1 cellular context compared by ENCODE assay signal in the genomic region with DNA sequence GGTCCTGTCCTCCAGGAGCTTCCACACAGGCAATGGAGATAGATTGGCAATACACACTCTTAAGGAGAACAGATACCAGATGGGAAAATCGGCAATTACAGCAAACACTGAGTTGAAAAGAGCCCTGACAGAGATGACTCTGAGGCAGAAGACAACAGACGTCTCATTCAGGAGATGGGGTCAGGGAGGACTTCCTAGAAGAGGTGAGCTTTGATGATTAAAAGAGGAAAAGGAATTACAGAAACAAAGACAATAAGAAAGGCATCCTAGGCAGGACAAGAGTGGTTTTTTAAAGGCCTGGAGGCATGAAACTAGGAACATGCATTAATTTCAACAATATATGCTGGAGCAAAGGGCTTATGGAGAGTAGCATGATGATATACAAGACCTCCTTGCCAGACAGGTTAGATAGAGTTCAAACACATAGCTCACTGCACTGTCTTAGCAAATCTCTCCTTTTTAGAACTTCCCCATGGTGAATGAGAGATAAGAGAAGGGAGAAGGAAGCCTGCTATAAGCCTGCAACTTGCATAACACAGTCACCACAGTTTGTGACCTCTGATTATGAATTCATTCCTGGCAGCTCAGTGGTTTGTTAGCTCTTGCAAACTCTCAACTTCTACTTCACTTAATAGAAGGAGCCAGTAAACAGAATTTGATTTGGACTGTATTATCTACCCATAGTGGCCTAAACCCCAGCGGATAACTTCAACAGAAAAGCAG.
A peak's percentile ranks its signal among the peaks of the same experiment; 100 is the strongest.
TF ChIP-seq lines count a peak whose summit lies in the region.

No MANE protein-coding gene starts in this region.

TF ChIP-seq in K562, 482 proteins besides CTCF, POLR2A, EP300 and RAD21 (continued from another document):
- TF ChIP-seq RNF2 (IDR thresholded peaks at IDR 0.05) (peak; percentile 75; the same call in 1 of the 2 replicates), HDAC2 (IDR thresholded peaks at IDR 0.05) (0 out of 2 replicates have a peak, but pooled peaks have one; percentile 28), CREM (IDR thresholded peaks at IDR 0.05; ENCODE audit: low read depth) (peak; percentile 39; the same call in 1 of the 2 replicates), LEF1 (IDR thresholded peaks at IDR 0.05) (no peak), GATAD2B (IDR thresholded peaks at IDR 0.05; ENCODE audit: borderline replicate concordance) (0 out of 2 replicates have a peak, but pooled peaks have one; percentile 27), CEBPG (CRISPR knock-in tag; IDR thresholded peaks at IDR 0.05) (peak; percentile 63), CEBPG (tag; conservative IDR thresholded peaks at IDR 0.05 in 1 of 2, IDR thresholded peaks at IDR 0.05 in 1 of 2) (peak; percentile 53 to 78), TAF9B (IDR thresholded peaks at IDR 0.05; ENCODE audit: partially characterized antibody) (no peak), CBX3 (IDR thresholded peaks at IDR 0.05; ENCODE audit: borderline replicate concordance in 1 of 2, low read length in 2 of 2) (peak in 1 of 2 experiments; percentile 31; a peak in 1 of 3 replicates), ZNF311 (CRISPR knock-in tag; IDR thresholded peaks at IDR 0.05) (no peak), ZNF217 (CRISPR knock-in tag; IDR thresholded peaks at IDR 0.05) (no peak), CCNT2 (IDR thresholded peaks at IDR 0.05; ENCODE audit: borderline replicate concordance, extremely low read depth, insufficient read length, low read depth, low read length) (peak; percentile 51)
- TF ChIP-seq, protein P1, sequence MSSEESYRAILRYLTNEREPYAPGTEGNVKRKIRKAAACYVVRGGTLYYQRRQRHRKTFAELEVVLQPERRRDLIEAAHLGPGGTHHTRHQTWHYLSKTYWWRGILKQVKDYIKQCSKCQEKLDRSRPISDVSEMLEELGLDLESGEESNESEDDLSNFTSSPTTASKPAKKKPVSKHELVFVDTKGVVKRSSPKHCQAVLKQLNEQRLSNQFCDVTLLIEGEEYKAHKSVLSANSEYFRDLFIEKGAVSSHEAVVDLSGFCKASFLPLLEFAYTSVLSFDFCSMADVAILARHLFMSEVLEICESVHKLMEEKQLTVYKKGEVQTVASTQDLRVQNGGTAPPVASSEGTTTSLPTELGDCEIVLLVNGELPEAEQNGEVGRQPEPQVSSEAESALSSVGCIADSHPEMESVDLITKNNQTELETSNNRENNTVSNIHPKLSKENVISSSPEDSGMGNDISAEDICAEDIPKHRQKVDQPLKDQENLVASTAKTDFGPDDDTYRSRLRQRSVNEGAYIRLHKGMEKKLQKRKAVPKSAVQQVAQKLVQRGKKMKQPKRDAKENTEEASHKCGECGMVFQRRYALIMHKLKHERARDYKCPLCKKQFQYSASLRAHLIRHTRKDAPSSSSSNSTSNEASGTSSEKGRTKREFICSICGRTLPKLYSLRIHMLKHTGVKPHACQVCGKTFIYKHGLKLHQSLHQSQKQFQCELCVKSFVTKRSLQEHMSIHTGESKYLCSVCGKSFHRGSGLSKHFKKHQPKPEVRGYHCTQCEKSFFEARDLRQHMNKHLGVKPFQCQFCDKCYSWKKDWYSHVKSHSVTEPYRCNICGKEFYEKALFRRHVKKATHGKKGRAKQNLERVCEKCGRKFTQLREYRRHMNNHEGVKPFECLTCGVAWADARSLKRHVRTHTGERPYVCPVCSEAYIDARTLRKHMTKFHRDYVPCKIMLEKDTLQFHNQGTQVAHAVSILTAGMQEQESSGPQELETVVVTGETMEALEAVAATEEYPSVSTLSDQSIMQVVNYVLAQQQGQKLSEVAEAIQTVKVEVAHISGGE (CRISPR knock-in tag; IDR thresholded peaks at IDR 0.05): peak in 1 of 3 experiments; percentile 49; a peak in 2 of 6 replicates
- TF ChIP-seq, protein P2, sequence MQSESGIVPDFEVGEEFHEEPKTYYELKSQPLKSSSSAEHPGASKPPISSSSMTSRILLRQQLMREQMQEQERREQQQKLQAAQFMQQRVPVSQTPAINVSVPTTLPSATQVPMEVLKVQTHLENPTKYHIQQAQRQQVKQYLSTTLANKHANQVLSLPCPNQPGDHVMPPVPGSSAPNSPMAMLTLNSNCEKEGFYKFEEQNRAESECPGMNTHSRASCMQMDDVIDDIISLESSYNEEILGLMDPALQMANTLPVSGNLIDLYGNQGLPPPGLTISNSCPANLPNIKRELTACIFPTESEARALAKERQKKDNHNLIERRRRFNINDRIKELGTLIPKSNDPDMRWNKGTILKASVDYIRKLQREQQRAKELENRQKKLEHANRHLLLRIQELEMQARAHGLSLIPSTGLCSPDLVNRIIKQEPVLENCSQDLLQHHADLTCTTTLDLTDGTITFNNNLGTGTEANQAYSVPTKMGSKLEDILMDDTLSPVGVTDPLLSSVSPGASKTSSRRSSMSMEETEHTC (IDR thresholded peaks at IDR 0.05): no peak
- TF ChIP-seq, protein P3, sequence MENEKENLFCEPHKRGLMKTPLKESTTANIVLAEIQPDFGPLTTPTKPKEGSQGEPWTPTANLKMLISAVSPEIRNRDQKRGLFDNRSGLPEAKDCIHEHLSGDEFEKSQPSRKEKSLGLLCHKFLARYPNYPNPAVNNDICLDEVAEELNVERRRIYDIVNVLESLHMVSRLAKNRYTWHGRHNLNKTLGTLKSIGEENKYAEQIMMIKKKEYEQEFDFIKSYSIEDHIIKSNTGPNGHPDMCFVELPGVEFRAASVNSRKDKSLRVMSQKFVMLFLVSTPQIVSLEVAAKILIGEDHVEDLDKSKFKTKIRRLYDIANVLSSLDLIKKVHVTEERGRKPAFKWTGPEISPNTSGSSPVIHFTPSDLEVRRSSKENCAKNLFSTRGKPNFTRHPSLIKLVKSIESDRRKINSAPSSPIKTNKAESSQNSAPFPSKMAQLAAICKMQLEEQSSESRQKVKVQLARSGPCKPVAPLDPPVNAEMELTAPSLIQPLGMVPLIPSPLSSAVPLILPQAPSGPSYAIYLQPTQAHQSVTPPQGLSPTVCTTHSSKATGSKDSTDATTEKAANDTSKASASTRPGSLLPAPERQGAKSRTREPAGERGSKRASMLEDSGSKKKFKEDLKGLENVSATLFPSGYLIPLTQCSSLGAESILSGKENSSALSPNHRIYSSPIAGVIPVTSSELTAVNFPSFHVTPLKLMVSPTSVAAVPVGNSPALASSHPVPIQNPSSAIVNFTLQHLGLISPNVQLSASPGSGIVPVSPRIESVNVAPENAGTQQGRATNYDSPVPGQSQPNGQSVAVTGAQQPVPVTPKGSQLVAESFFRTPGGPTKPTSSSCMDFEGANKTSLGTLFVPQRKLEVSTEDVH (IDR thresholded peaks at IDR 0.05; ENCODE audit: low read depth, partially characterized antibody): no peak
- TF ChIP-seq, protein P4, sequence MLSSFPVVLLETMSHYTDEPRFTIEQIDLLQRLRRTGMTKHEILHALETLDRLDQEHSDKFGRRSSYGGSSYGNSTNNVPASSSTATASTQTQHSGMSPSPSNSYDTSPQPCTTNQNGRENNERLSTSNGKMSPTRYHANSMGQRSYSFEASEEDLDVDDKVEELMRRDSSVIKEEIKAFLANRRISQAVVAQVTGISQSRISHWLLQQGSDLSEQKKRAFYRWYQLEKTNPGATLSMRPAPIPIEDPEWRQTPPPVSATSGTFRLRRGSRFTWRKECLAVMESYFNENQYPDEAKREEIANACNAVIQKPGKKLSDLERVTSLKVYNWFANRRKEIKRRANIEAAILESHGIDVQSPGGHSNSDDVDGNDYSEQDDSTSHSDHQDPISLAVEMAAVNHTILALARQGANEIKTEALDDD (IDR thresholded peaks at IDR 0.05): peak; percentile 80
TF ChIP-seq in K562: peak in this region for 54.
